1 cellular context compared by ENCODE assay signal in the genomic region with DNA sequence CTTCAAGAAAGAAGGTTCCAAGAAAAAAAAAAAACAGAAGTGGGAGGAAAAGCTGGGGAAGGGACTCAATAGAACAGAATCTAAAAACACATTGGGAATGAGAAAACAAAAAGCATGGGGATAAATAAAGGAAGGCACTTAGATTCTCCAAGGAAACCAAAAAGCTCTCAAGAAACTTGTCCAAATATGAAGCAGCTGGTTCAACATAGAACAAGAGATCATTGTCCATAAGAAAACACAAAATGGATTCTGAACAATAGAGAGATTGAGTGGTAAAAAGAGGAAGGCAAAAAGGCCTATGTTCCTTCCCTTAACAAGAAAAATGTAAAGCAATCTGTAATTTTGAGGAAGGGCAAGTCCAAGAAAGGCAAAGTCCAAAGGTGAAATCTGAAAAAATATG.
TF ChIP-seq lines count a peak whose summit lies in the region.

No MANE protein-coding gene starts in this region.

TF ChIP-seq in GM23338, 12 proteins besides CTCF, POLR2A, EP300 and RAD21 (continued from another document):
- TF ChIP-seq, protein P1, sequence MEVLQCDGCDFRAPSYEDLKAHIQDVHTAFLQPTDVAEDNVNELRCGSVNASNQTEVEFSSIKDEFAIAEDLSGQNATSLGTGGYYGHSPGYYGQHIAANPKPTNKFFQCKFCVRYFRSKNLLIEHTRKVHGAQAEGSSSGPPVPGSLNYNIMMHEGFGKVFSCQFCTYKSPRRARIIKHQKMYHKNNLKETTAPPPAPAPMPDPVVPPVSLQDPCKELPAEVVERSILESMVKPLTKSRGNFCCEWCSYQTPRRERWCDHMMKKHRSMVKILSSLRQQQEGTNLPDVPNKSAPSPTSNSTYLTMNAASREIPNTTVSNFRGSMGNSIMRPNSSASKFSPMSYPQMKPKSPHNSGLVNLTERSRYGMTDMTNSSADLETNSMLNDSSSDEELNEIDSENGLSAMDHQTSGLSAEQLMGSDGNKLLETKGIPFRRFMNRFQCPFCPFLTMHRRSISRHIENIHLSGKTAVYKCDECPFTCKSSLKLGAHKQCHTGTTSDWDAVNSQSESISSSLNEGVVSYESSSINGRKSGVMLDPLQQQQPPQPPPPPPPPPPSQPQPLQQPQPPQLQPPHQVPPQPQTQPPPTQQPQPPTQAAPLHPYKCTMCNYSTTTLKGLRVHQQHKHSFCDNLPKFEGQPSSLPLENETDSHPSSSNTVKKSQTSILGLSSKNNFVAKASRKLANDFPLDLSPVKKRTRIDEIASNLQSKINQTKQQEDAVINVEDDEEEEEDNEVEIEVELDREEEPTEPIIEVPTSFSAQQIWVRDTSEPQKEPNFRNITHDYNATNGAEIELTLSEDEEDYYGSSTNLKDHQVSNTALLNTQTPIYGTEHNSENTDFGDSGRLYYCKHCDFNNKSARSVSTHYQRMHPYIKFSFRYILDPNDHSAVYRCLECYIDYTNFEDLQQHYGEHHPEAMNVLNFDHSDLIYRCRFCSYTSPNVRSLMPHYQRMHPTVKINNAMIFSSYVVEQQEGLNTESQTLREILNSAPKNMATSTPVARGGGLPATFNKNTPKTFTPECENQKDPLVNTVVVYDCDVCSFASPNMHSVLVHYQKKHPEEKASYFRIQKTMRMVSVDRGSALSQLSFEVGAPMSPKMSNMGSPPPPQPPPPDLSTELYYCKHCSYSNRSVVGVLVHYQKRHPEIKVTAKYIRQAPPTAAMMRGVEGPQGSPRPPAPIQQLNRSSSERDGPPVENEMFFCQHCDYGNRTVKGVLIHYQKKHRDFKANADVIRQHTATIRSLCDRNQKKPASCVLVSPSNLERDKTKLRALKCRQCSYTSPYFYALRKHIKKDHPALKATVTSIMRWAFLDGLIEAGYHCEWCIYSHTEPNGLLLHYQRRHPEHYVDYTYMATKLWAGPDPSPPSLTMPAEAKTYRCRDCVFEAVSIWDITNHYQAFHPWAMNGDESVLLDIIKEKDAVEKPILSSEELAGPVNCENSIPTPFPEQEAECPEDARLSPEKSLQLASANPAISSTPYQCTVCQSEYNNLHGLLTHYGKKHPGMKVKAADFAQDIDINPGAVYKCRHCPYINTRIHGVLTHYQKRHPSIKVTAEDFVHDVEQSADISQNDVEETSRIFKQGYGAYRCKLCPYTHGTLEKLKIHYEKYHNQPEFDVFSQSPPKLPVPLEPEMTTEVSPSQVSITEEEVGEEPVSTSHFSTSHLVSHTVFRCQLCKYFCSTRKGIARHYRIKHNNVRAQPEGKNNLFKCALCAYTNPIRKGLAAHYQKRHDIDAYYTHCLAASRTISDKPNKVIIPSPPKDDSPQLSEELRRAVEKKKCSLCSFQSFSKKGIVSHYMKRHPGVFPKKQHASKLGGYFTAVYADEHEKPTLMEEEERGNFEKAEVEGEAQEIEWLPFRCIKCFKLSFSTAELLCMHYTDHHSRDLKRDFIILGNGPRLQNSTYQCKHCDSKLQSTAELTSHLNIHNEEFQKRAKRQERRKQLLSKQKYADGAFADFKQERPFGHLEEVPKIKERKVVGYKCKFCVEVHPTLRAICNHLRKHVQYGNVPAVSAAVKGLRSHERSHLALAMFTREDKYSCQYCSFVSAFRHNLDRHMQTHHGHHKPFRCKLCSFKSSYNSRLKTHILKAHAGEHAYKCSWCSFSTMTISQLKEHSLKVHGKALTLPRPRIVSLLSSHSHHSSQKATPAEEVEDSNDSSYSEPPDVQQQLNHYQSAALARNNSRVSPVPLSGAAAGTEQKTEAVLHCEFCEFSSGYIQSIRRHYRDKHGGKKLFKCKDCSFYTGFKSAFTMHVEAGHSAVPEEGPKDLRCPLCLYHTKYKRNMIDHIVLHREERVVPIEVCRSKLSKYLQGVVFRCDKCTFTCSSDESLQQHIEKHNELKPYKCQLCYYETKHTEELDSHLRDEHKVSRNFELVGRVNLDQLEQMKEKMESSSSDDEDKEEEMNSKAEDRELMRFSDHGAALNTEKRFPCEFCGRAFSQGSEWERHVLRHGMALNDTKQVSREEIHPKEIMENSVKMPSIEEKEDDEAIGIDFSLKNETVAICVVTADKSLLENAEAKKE (CRISPR knock-in tag; IDR thresholded peaks at IDR 0.05), result no peak
